In genomic region chr18:79320216-79320615, GRCh38 we compare ENCODE assay signal across 2 cellular contexts.
TF ChIP-seq lines count a peak whose summit lies in the region.

No MANE protein-coding gene starts in this region.

TF ChIP-seq in GM23338, 12 proteins besides CTCF, POLR2A, EP300 and RAD21:
- TF ChIP-seq ETS1 (IDR thresholded peaks at IDR 0.05) (no peak), ZNF114 (CRISPR knock-in tag; IDR thresholded peaks at IDR 0.05) (no peak), CREB1 (CRISPR knock-in tag; IDR thresholded peaks at IDR 0.05; ENCODE audit: low read depth) (no peak), EZH2phosphoT487 (IDR thresholded peaks at IDR 0.05; ENCODE audit: unreplicated experiment) (no peak), JUNB (IDR thresholded peaks at IDR 0.05; ENCODE audit: unreplicated experiment) (no peak), NANOG (IDR thresholded peaks at IDR 0.05; ENCODE audit: borderline replicate concordance) (no peak), ZNF462 (CRISPR knock-in tag; IDR thresholded peaks at IDR 0.05) (no peak), STAT1 (IDR thresholded peaks at IDR 0.05; ENCODE audit: unreplicated experiment) (no peak), EZH2 (IDR thresholded peaks at IDR 0.05; ENCODE audit: low read depth, unreplicated experiment) (no peak), ZNF331 (CRISPR knock-in tag; IDR thresholded peaks at IDR 0.05; ENCODE audit: low read depth) (no peak), POLR2AphosphoS5 (IDR thresholded peaks at IDR 0.05; ENCODE audit: low read depth) (no peak), REST (IDR thresholded peaks at IDR 0.05; ENCODE audit: unreplicated experiment) (no peak)

TF ChIP-seq in H1, 55 proteins besides CTCF, POLR2A, EP300 and RAD21:
- no peak for TF ChIP-seq SP4 (IDR thresholded peaks at IDR 0.05; ENCODE audit: low read length)
- TF ChIP-seq TEAD4 (IDR thresholded peaks at IDR 0.05; ENCODE audit: low read depth, low read length): no peak
- no peak for TF ChIP-seq SP2 (IDR thresholded peaks at IDR 0.05; ENCODE audit: low read length)
- TF ChIP-seq SP1 (IDR thresholded peaks at IDR 0.05; ENCODE audit: low read depth, low read length): no peak
- no peak for TF ChIP-seq RFX5 (IDR thresholded peaks at IDR 0.05; ENCODE audit: borderline replicate concordance, low read depth, low read length)
